24 cellular contexts compared by ENCODE assay signal in the genomic region with DNA sequence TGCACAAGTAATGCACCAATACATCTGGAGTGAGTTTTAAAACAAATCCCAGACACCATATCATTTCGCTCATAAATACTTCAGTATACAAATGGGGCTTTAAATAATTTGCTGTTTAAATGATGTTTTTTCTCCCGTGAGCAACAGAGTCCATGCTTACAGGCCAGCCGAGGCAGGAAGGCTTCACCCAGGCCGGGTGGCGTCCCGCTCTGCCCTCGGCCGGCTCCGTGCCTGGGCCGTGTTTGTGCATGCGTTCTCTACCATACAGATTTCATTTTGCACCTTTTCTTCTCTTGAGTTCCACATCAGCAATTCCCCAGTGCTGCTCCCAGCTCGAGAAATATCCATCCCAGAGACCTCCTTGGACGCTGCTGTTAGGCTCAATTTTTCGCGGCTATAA.
"Had no signal": no experiment of that assay in that cellular context is flagged by ENCODE, and none has a peak within 500 bp of the region (broad histone marks: within the 10 kb centered on the region; RNA-seq: fewer than 3 reads in every experiment).

No MANE protein-coding gene starts in this region.

- H3K36me3 Mint-ChIP-seq: natural killer cell; stimulated activated effector memory CD8-positive, alpha-beta T cell treated with anti-CD3 and anti-CD28 coated beads, Interleukin-12 subunit alpha, Interleukin-12 subunit beta, amount 100 ng/mL, for 72 hours had no signal

- H3K4me3 Mint-ChIP-seq: activated CD4-positive, alpha-beta memory T cell treated with anti-CD3 and anti-CD28 coated beads, Interleukin-2, amount 10 ng/mL, durations not matched to agents 7 days and 5 days; activated CD4-positive, alpha-beta T cell treated with anti-CD3 and anti-CD28 coated beads, Interleukin-2, amount 10 ng/mL, durations not matched to agents 24 days and 14 days; activated naive CD4-positive, alpha-beta T cell treated with anti-CD3 and anti-CD28 coated beads for 36 hours; activated naive CD8-positive, alpha-beta T cell treated with anti-CD3 and anti-CD28 coated beads, Interleukin-2, amount 50 U/mL, for 24 hours; activated T-cell treated with anti-CD3 and anti-CD28 coated beads, Interleukin-2, amount 50 U/mL, for 72 hours; natural killer cell; stimulated activated effector memory CD8-positive, alpha-beta T cell treated with anti-CD3 and anti-CD28 coated beads, Interleukin-12 subunit alpha, Interleukin-12 subunit beta, amount 100 ng/mL, for 72 hours; stimulated activated naive CD8-positive, alpha-beta T cell treated with anti-CD3 and anti-CD28 coated beads, Interleukin-15, amount 100 ng/mL, for 72 hours; T-helper 1 cell treated with Interleukin-12 subunit alpha and Interleukin-12 subunit beta and Interleukin-4 antibody, amounts not matched to agents 30 μg/mL and 1 μg/mL, for 36 hours had no signal

- H3K9ac ChIP-seq: parathyroid adenoma had no signal

- H3K27ac Mint-ChIP-seq: activated CD4-positive, alpha-beta memory T cell treated with anti-CD3 and anti-CD28 coated beads, Interleukin-2, amount 10 ng/mL, durations not matched to agents 7 days and 5 days; activated CD4-positive, alpha-beta T cell treated with anti-CD3 and anti-CD28 coated beads, Interleukin-2, amount 10 ng/mL, durations not matched to agents 24 days and 14 days; activated naive CD4-positive, alpha-beta T cell treated with anti-CD3 and anti-CD28 coated beads for 36 hours; activated naive CD8-positive, alpha-beta T cell treated with anti-CD3 and anti-CD28 coated beads, Interleukin-2, amount 50 U/mL, for 24 hours; activated T-cell treated with anti-CD3 and anti-CD28 coated beads, Interleukin-2, amount 50 U/mL, for 72 hours; natural killer cell; stimulated activated effector memory CD8-positive, alpha-beta T cell treated with anti-CD3 and anti-CD28 coated beads, Interleukin-12 subunit alpha, Interleukin-12 subunit beta, amount 100 ng/mL, for 72 hours; stimulated activated naive CD8-positive, alpha-beta T cell treated with anti-CD3 and anti-CD28 coated beads, Interleukin-15, amount 100 ng/mL, for 72 hours; T-helper 1 cell treated with Interleukin-12 subunit alpha and Interleukin-12 subunit beta and Interleukin-4 antibody, amounts not matched to agents 30 μg/mL and 1 μg/mL, for 36 hours had no signal

- H3K36me3 ChIP-seq: cardiac muscle cell, left ventricle myocardium inferior, tibial artery had no signal

- H3K4me3 ChIP-seq: body of pancreas, cardiac muscle cell, left ventricle myocardium inferior, tibial artery had no signal

- FAIRE-seq: small intestine had no signal

- H3K27ac ChIP-seq: body of pancreas, cardiac muscle cell, epithelial cell of prostate, left ventricle myocardium inferior, parathyroid adenoma, tibial artery had no signal

- H3K4me1 Mint-ChIP-seq: activated CD4-positive, alpha-beta memory T cell treated with anti-CD3 and anti-CD28 coated beads, Interleukin-2, amount 10 ng/mL, durations not matched to agents 7 days and 5 days; activated naive CD8-positive, alpha-beta T cell treated with anti-CD3 and anti-CD28 coated beads, Interleukin-2, amount 50 U/mL, for 24 hours had no signal

- H3K4me1 ChIP-seq: body of pancreas, parathyroid adenoma had no signal

- DNase-seq: activated CD4-positive, alpha-beta memory T cell treated with anti-CD3 and anti-CD28 coated beads, Interleukin-2, amount 10 ng/mL, durations not matched to agents 7 days and 5 days; activated CD4-positive, alpha-beta T cell treated with anti-CD3 and anti-CD28 coated beads, Interleukin-2, amount 10 ng/mL, durations not matched to agents 24 days and 14 days; activated effector memory CD4-positive, alpha-beta T cell treated with Interleukin-2 at 50 U/mL for 16 hours; activated naive CD4-positive, alpha-beta T cell treated with anti-CD3 and anti-CD28 coated beads for 36 hours; activated naive CD8-positive, alpha-beta T cell treated with anti-CD3 and anti-CD28 coated beads, Interleukin-2, amount 50 U/mL, for 24 hours; activated T-cell treated with anti-CD3 and anti-CD28 coated beads, Interleukin-2, amount 50 U/mL, for 72 hours; body of pancreas; hippocampal formation; kidney glomerular epithelial cell; left ventricle myocardium inferior; mammary epithelial cell; midbrain; natural killer cell; small intestine; stimulated activated CD4-positive, alpha-beta T cell treated with anti-CD3 and anti-CD28 coated beads, Interleukin-2, amount 100 ng/mL, for 24 hours; stimulated activated naive CD8-positive, alpha-beta T cell treated with anti-CD3 and anti-CD28 coated beads, Interleukin-15, amount 100 ng/mL, for 72 hours; tibial artery had no signal

- H3K79me2 ChIP-seq: parathyroid adenoma had no signal

- H2AFZ ChIP-seq: parathyroid adenoma had no signal

- ATAC-seq: activated CD4-positive, CD25-positive, alpha-beta regulatory T cell treated with anti-CD3 and anti-CD28 coated beads, Interleukin-2, amount 50 U/mL, for 24 hours; activated naive CD8-positive, alpha-beta T cell treated with anti-CD3 and anti-CD28 coated beads, Interleukin-2, amount 50 U/mL, for 24 hours; activated T-cell treated with anti-CD3 and anti-CD28 coated beads, Interleukin-2, amount 50 U/mL, for 72 hours; body of pancreas; natural killer cell; sciatic nerve; stimulated activated effector memory CD8-positive, alpha-beta T cell treated with anti-CD3 and anti-CD28 coated beads, Interleukin-12 subunit alpha, Interleukin-12 subunit beta, amount 100 ng/mL, for 72 hours; stimulated activated naive CD8-positive, alpha-beta T cell treated with anti-CD3 and anti-CD28 coated beads, Interleukin-15, amount 100 ng/mL, for 72 hours had no signal

- H3K9me3 Mint-ChIP-seq: activated CD4-positive, alpha-beta memory T cell treated with anti-CD3 and anti-CD28 coated beads, Interleukin-2, amount 10 ng/mL, durations not matched to agents 7 days and 5 days; activated CD4-positive, alpha-beta T cell treated with anti-CD3 and anti-CD28 coated beads, Interleukin-2, amount 10 ng/mL, durations not matched to agents 24 days and 14 days; natural killer cell; stimulated activated effector memory CD8-positive, alpha-beta T cell treated with anti-CD3 and anti-CD28 coated beads, Interleukin-12 subunit alpha, Interleukin-12 subunit beta, amount 100 ng/mL, for 72 hours had no signal
